In genomic region chr1:199597152-199597551, GRCh38 we compare ENCODE assay signal across 6 cellular contexts.
"Had no signal": no experiment of that assay in that cellular context is flagged by ENCODE, and none has a peak within 500 bp of the region (broad histone marks: within the 10 kb centered on the region; RNA-seq: fewer than 3 reads in every experiment).

No MANE protein-coding gene starts in this region.

- H3K4me3 ChIP-seq: K562 had no signal

- ATAC-seq: HepG2, K562 had no signal

- FAIRE-seq: HepG2, HTR-8/SVneo, K562 had no signal

- H3K27ac ChIP-seq: HL-60 had no signal

- DNase-seq: IMR-90, KBM-7 had no signal
